ENCODE assay signal across 24 cellular contexts in the genomic region with DNA sequence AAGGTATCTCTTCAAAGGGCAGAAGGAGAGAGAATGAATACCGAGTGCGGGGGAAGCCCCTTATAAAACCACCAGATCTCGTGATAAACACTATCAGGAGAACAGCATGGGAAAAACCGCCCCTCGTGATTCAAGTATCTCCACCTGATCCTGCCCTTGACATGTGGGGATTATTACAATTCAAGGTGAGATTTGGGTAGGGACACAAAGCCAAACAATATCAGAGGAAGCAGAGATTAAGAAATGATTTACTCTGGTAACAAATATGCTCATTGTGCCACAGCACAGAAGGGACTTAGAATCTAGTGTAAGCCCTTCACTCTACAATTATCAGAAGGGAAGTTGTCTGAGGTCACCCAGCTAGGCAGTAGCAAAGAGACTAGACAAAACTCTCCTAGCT.
"Had no signal": no experiment of that assay in that cellular context is flagged by ENCODE, and none has a peak within 500 bp of the region (broad histone marks: within the 10 kb centered on the region; RNA-seq: fewer than 3 reads in every experiment).

No MANE protein-coding gene starts in this region.

- DNase-seq: activated CD4-positive, alpha-beta T cell treated with anti-CD3 and anti-CD28 coated beads for 1 hour; activated CD4-positive, alpha-beta T cell treated with anti-CD3 and anti-CD28 coated beads for 4 hours; activated CD8-positive, alpha-beta memory T cell treated with anti-CD3 and anti-CD28 coated beads for 24 hours; activated CD8-positive, alpha-beta T cell treated with anti-CD3 and anti-CD28 coated beads for 36 hours; activated effector memory CD4-positive, alpha-beta T cell treated with anti-CD3 and anti-CD28 coated beads, Interleukin-2, amount 50 U/mL, for 16 hours; activated naive CD4-positive, alpha-beta T cell treated with anti-CD3 and anti-CD28 coated beads for 36 hours; activated naive CD8-positive, alpha-beta T cell treated with anti-CD3 and anti-CD28 coated beads, Interleukin-2, amount 10 ng/mL, durations not matched to agents 7 days and 5 days; activated T-cell treated with anti-CD3 and anti-CD28 coated beads, Interleukin-2, amount 50 U/mL, for 4 hours; amniotic stem cell; anterior cingulate cortex; brain microvascular endothelial cell; dorsolateral prefrontal cortex; effector memory CD4-positive, alpha-beta T cell; endodermal cell; foreskin fibroblast; head of caudate nucleus; hippocampal formation; T-helper 2 cell had no signal

- H3K4me3 ChIP-seq: coronary artery, dorsolateral prefrontal cortex had no signal

- H3K36me3 Mint-ChIP-seq: activated naive CD4-positive, alpha-beta T cell treated with anti-CD3 and anti-CD28 coated beads, Interleukin-2, amount 50 U/mL, for 24 hours; activated naive CD8-positive, alpha-beta T cell treated with anti-CD3 and anti-CD28 coated beads, Interleukin-2, amount 10 ng/mL, durations not matched to agents 7 days and 5 days; WTC11 had no signal

- H3K9me3 Mint-ChIP-seq: activated CD8-positive, alpha-beta T cell treated with anti-CD3 and anti-CD28 coated beads for 36 hours; activated naive CD4-positive, alpha-beta T cell treated with anti-CD3 and anti-CD28 coated beads for 36 hours; activated naive CD4-positive, alpha-beta T cell treated with anti-CD3 and anti-CD28 coated beads, Interleukin-2, amount 50 U/mL, for 24 hours; activated naive CD8-positive, alpha-beta T cell treated with anti-CD3 and anti-CD28 coated beads, Interleukin-2, amount 10 ng/mL, durations not matched to agents 7 days and 5 days; activated T-cell treated with anti-CD3 and anti-CD28 coated beads, Interleukin-2, amount 50 U/mL, for 4 hours; activated T-helper 2 cell treated with anti-CD3 and anti-CD28 coated beads, Interferon-gamma antibody, Interleukin-2, Interleukin-4, amounts not matched to agents 10 μg/mL and 5 μg/mL and 100 μg/mL, durations not matched to agents 14 hours and 24 hours and 36 hours; central memory CD8-positive, alpha-beta T cell; dendritic cell treated with granulocyte-macrophage colony-stimulating factor and Interleukin-4, amounts not matched to agents 40 ng/mL and 50 ng/mL, for 4 days; endodermal cell had no signal

- H3K27ac ChIP-seq: brain microvascular endothelial cell, coronary artery, dorsolateral prefrontal cortex had no signal

- H3K36me3 ChIP-seq: brain microvascular endothelial cell had no signal

- H3K4me3 Mint-ChIP-seq: activated CD8-positive, alpha-beta T cell treated with anti-CD3 and anti-CD28 coated beads for 36 hours; activated naive CD4-positive, alpha-beta T cell treated with anti-CD3 and anti-CD28 coated beads for 36 hours; activated naive CD4-positive, alpha-beta T cell treated with anti-CD3 and anti-CD28 coated beads, Interleukin-2, amount 50 U/mL, for 24 hours; activated naive CD8-positive, alpha-beta T cell treated with anti-CD3 and anti-CD28 coated beads, Interleukin-2, amount 10 ng/mL, durations not matched to agents 7 days and 5 days; activated T-cell treated with anti-CD3 and anti-CD28 coated beads, Interleukin-2, amount 50 U/mL, for 4 hours; central memory CD8-positive, alpha-beta T cell; dendritic cell treated with granulocyte-macrophage colony-stimulating factor and Interleukin-4, amounts not matched to agents 40 ng/mL and 50 ng/mL, for 4 days; endodermal cell; WTC11 had no signal

- H3K27me3 ChIP-seq: brain microvascular endothelial cell, dorsolateral prefrontal cortex had no signal

- H3K27ac Mint-ChIP-seq: activated CD8-positive, alpha-beta T cell treated with anti-CD3 and anti-CD28 coated beads for 36 hours; activated naive CD4-positive, alpha-beta T cell treated with anti-CD3 and anti-CD28 coated beads for 36 hours; activated naive CD4-positive, alpha-beta T cell treated with anti-CD3 and anti-CD28 coated beads, Interleukin-2, amount 50 U/mL, for 24 hours; activated naive CD8-positive, alpha-beta T cell treated with anti-CD3 and anti-CD28 coated beads, Interleukin-2, amount 10 ng/mL, durations not matched to agents 7 days and 5 days; activated T-helper 2 cell treated with anti-CD3 and anti-CD28 coated beads, Interferon-gamma antibody, Interleukin-2, Interleukin-4, amounts not matched to agents 10 μg/mL and 5 μg/mL and 100 μg/mL, durations not matched to agents 14 hours and 24 hours and 36 hours; dendritic cell treated with granulocyte-macrophage colony-stimulating factor and Interleukin-4, amounts not matched to agents 40 ng/mL and 50 ng/mL, for 4 days; endodermal cell; WTC11 had no signal
